In the genomic region with DNA sequence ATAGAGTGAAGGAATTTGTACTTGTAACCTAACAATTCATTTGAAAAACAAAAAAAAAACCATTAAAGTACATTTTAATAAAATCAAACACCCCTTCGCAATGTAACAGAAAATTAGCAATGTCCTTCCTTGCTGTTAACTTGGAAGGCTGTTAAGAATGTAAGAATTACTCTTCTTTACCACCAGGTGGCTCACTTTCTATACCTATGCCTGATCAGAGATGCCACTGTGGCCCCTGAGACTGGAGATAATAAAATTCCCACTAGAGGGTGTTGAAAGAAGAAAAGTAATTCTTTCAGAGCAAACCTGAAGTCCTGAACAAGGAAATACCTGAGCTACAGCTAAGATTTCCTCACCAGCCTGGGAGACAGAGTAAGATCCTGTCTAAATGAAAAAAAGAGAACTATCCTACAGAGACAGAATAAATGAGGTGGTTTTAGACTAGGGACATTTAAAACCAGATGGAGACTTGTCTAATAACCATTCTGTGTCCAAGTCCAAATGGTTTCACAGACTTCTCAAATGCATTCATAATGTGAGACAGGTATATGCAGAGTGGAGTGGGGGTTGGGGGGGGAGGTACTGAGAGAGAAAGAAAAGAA, we compare ENCODE assay signal across 8 cellular contexts.
A peak's percentile ranks its signal among the peaks of the same experiment; 100 is the strongest.
DNase-seq lines count a peak whose midpoint lies in the region; ATAC-seq, FAIRE-seq and TF ChIP-seq lines count a peak whose summit lies in the region.

No MANE protein-coding gene starts in this region.

- no peaks in the 10 kb centered on the region for H3K4me1 ChIP-seq in A549
- H3K4me1 ChIP-seq in Peyer's patch, result no peaks in the 10 kb centered on the region

- no peak for FAIRE-seq in A549 (lab: Jason Lieb, UNC)

- peaks cover 14% of the 10 kb centered on the region for H3K4me1 Mint-ChIP-seq in nephron

- H3K27me3 ChIP-seq in Peyer's patch, result no peaks in the 10 kb centered on the region
- H3K27me3 ChIP-seq in dorsolateral prefrontal cortex, result peaks cover 0 to under 1% (median 0%) of the 10 kb centered on the region in 45 donors

- H3K27ac ChIP-seq in A549, result no peak overlapping the region
- no peak overlapping the region for H3K27ac ChIP-seq in Peyer's patch
- no peak overlapping the region for H3K27ac ChIP-seq in dorsolateral prefrontal cortex

- peaks cover 7% of the 10 kb centered on the region for H3K27me3 Mint-ChIP-seq in nephron (ENCODE audit: low read depth)

- TF ChIP-seq RAD21 in A549 (conservative IDR thresholded peaks at IDR 0.05 in 1 of 2, IDR thresholded peaks at IDR 0.05 in 1 of 2), result peak; percentile 48 to 65

- ATAC-seq in A549 (peak; percentile 59 to 88; a peak in 3 of 6 replicates), GM21619 (IDR thresholded peaks at IDR 0.05; ENCODE audit: unreplicated experiment) (peak; percentile 95)

- H3K9me3 Mint-ChIP-seq in nephron, result no peaks in the 10 kb centered on the region

- no peaks in the 10 kb centered on the region for H3K36me3 ChIP-seq in Peyer's patch

- TF ChIP-seq POLR2A in A549 (IDR thresholded peaks at IDR 0.05; ENCODE audit: low read length) (no peak), Peyer's patch (IDR thresholded peaks at IDR 0.05) (no peak)

- H3K9me3 ChIP-seq in A549, result no peaks in the 10 kb centered on the region
- no peaks in the 10 kb centered on the region for H3K9me3 ChIP-seq in Peyer's patch

- 11% methylated on average over 1 of the region's 1 CpG for WGBS in A549 (ENCODE audit: missing lambda C conversion rate)

- intact Hi-C loops in dorsolateral prefrontal cortex (cut with DNase I), result loop anchor here (5.0 to 10.0 kb wide), 2 partner anchors 1050 to 1053 kb away; no protein-coding TSS in a partner anchor

- no peaks in the 10 kb centered on the region for H3K36me3 Mint-ChIP-seq in nephron (ENCODE audit: low read depth)

- peak; percentile 3 to 56 for DNase-seq in A549 (ENCODE audit: low read depth in 1 of 2, low spot score in 1 of 2)
- peak; percentile 0 for DNase-seq in EL
- peak; percentile 24 for DNase-seq in HS-5 (ENCODE audit: low read depth)
- DNase-seq in Peyer's patch, result no peak
- DNase-seq in dorsolateral prefrontal cortex, result peak in 1 of 10 donors; percentile 14
- DNase-seq in NK-92 (lab: John Stamatoyannopoulos, UW; ENCODE audit: unreplicated experiment), result no peak

- no peak overlapping the region for H3K4me3 ChIP-seq in A549
- no peak overlapping the region for H3K4me3 ChIP-seq in Peyer's patch
- H3K4me3 ChIP-seq in dorsolateral prefrontal cortex, result no peak overlapping the region

- H3K27ac Mint-ChIP-seq in nephron, result no peak overlapping the region

- POLR2A ChIA-PET in A549 (lab: Yijun Ruan, JAX), result no interaction called here

- peak overlapping the region in 1 of 3 experiments; percentile 51 for H3K4me3 Mint-ChIP-seq in nephron

- no peak for TF ChIP-seq EP300 in A549 (IDR thresholded peaks at IDR 0.05)

- TF ChIP-seq CTCF in A549 (IDR thresholded peaks at IDR 0.05), result peak; percentile 54
- TF ChIP-seq CTCF in Peyer's patch (IDR thresholded peaks at IDR 0.05), result peak in 5 of 6 experiments; percentile 5 to 54 (median 48)
- TF ChIP-seq CTCF in dorsolateral prefrontal cortex (IDR thresholded peaks at IDR 0.05 in 54 of 56, conservative IDR thresholded peaks at IDR 0.05 in 2 of 56; ENCODE audit: low read depth in 1 of 56, partially characterized antibody in 56 of 56), result peak; percentile 66 to 88 (median 80)
- peak; percentile 78 to 81 (median 81) for TF ChIP-seq CTCF in nephron (IDR thresholded peaks at IDR 0.05; ENCODE audit: unreplicated experiment in 3 of 3)

- no peak overlapping the region for H3K4me2 ChIP-seq in A549

- CTCF ChIA-PET in A549 (lab: Yijun Ruan, JAX), result interaction anchor here (1.4 to 5.1 kb wide), 3 partner anchors 1047 to 1057 kb away, joined by 4 to 30 read pairs (median 4); no protein-coding TSS in a partner anchor

TF ChIP-seq in A549, 52 proteins besides CTCF, POLR2A, EP300 and RAD21:
- peak; percentile 67 for TF ChIP-seq SMC3 (IDR thresholded peaks at IDR 0.05)
- no peak for TF ChIP-seq BHLHE40 (IDR thresholded peaks at IDR 0.05; ENCODE audit: low read depth, low read length)
- no peak for TF ChIP-seq GATA3 (IDR thresholded peaks at IDR 0.05; ENCODE audit: borderline replicate concordance)

Comparison
In these comparisons a context has a peak if more than half of its experiments do, and no peak if none do; other contexts are left out.
1. DNase-seq: peak in A549 (2 of 2), EL (single experiment) and HS-5 (single experiment); none in Peyer's patch (0 of 3) and NK-92 (single experiment).
2. Peak in every context shown above with its lines, with median percentiles within 50 percentile points of each other: CTCF ChIP-seq.